In the genomic region with DNA sequence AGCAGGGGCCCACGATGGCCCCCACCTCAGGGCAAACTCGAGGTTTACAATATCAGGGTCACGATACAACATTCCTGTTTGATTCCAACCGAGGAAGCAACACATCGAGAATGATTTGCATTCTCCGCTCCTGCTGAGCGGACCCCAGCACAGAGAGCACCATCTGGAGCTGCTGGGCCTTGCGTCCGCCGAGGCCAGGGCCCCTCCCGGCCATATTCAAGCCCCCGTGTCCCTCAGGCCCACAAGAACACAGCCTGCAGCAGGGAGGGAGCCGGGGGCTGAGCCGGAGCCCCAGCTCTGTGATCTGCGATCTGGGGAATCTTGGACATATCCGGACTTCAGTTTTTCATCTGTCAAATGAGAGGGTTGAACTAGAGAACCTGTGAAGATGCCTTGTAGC, we compare ENCODE assay signal across 14 cellular contexts.
"Had no signal": no experiment of that assay in that cellular context is flagged by ENCODE, and none has a peak within 500 bp of the region (broad histone marks: within the 10 kb centered on the region; RNA-seq: fewer than 3 reads in every experiment).

No MANE protein-coding gene starts in this region.

- H3K27me3 Mint-ChIP-seq: activated B cell treated with CpG ODN at 0.5 μM for 24 hours had no signal

- ATAC-seq: activated CD8-positive, alpha-beta T cell treated with anti-CD3 and anti-CD28 coated beads, Interleukin-2, amount 10 ng/mL, durations not matched to agents 7 days and 5 days; esophagus mucosa had no signal

- H3K4me3 Mint-ChIP-seq: activated B cell treated with CpG ODN at 0.5 μM for 24 hours; activated CD8-positive, alpha-beta T cell treated with anti-CD3 and anti-CD28 coated beads, Interleukin-2, amount 10 ng/mL, durations not matched to agents 7 days and 5 days; activated T-helper 1 cell treated with anti-CD3 and anti-CD28 coated beads, Interleukin-12 subunit alpha, Interleukin-12 subunit beta, Interleukin-2, Interleukin-4 antibody, amounts not matched to agents 30 ng/mL and 10 ng/mL and 1 ng/mL, durations not matched to agents 14 hours and 24 hours and 36 hours; natural killer cell had no signal

- H3K9me3 Mint-ChIP-seq: activated B cell treated with CpG ODN at 0.5 μM for 24 hours; activated T-helper 1 cell treated with anti-CD3 and anti-CD28 coated beads, Interleukin-12 subunit alpha, Interleukin-12 subunit beta, Interleukin-2, Interleukin-4 antibody, amounts not matched to agents 30 ng/mL and 10 ng/mL and 1 ng/mL, durations not matched to agents 14 hours and 24 hours and 36 hours; natural killer cell had no signal

- DNase-seq: activated B cell treated with CpG ODN at 0.5 μM for 24 hours; activated CD4-positive, alpha-beta T cell treated with anti-CD3 and anti-CD28 coated beads for 48 hours; activated CD8-positive, alpha-beta T cell treated with anti-CD3 and anti-CD28 coated beads, Interleukin-2, amount 10 ng/mL, durations not matched to agents 7 days and 5 days; anterior cingulate cortex; islet precursor cell; mesenchymal stem cell; natural killer cell; stimulated activated naive CD4-positive, alpha-beta T cell; T-helper 2 cell; tibial artery had no signal

- H3K36me3 Mint-ChIP-seq: natural killer cell had no signal

- H3K4me3 ChIP-seq: hepatocyte, left lung, tibial artery had no signal

- H3K36me3 ChIP-seq: left lung, tibial artery had no signal

- H2AFZ ChIP-seq: hepatocyte had no signal

- H3K27ac Mint-ChIP-seq: activated B cell treated with CpG ODN at 0.5 μM for 24 hours; activated CD8-positive, alpha-beta T cell treated with anti-CD3 and anti-CD28 coated beads, Interleukin-2, amount 10 ng/mL, durations not matched to agents 7 days and 5 days; activated T-helper 1 cell treated with anti-CD3 and anti-CD28 coated beads, Interleukin-12 subunit alpha, Interleukin-12 subunit beta, Interleukin-2, Interleukin-4 antibody, amounts not matched to agents 30 ng/mL and 10 ng/mL and 1 ng/mL, durations not matched to agents 14 hours and 24 hours and 36 hours had no signal

- H3K27ac ChIP-seq: hepatocyte, tibial artery had no signal

- H3K9me3 ChIP-seq: left lung, tibial artery had no signal

- H3K27me3 ChIP-seq: hepatocyte, left lung, tibial artery had no signal
